In genomic region chr3:52052831-52053306, GRCh38 we compare ENCODE assay signal across 7 cellular contexts. TPM values are rescaled to one million over a fixed set of nuclear protein-coding genes. Genes with fewer than 3 reads are reported as not detected.
DNase-seq lines count a peak whose midpoint lies in the region; ATAC-seq and TF ChIP-seq lines count a peak whose summit lies in the region.

No MANE protein-coding gene starts in this region.

- peak overlapping the region; percentile 83 for H3K4me3 ChIP-seq in SK-N-MC
- H3K4me3 ChIP-seq in body of pancreas, result no peak overlapping the region
- no peak overlapping the region for H3K4me3 ChIP-seq in iPS-20b (ENCODE audit: low read length)
- peak overlapping the region; percentile 21 to 86 (median 61) for H3K4me3 ChIP-seq in gastrocnemius medialis

- H3K36me3 ChIP-seq in SK-N-MC (ENCODE audit: insufficient read depth, low read length), result peaks cover 28% of the 10 kb centered on the region; the same call in 1 of the 2 replicates
- peaks cover 0 to 6% of the 10 kb centered on the region in 2 donors for H3K36me3 ChIP-seq in body of pancreas (replicated peaks in 1 of 2; ENCODE audit: insufficient read depth in 1 of 2, low read depth in 2 of 2)
- H3K36me3 ChIP-seq in iPS-20b (ENCODE audit: insufficient read depth, low read depth, low read length), result peaks cover 48% of the 10 kb centered on the region
- H3K36me3 ChIP-seq in gastrocnemius medialis, result peaks cover 0 to 43% of the 10 kb centered on the region in 2 donors

- TF ChIP-seq CTCF in body of pancreas (IDR thresholded peaks at IDR 0.05), result peak in 3 of 7 experiments; percentile 12 to 26 (median 17)
- TF ChIP-seq CTCF in gastrocnemius medialis (IDR thresholded peaks at IDR 0.05 in 4 of 5, conservative IDR thresholded peaks at IDR 0.05 in 1 of 5), result peak; percentile 40 to 61 (median 61)

- WGBS in body of pancreas, 2 donors, result 55 to 70% methylated on average over 3 to 10 of the region's 10 CpGs

- intact Hi-C loops in body of pancreas (cut with DNase I), result no loop called here
- intact Hi-C loops in gastrocnemius medialis (cut with DNase I; ENCODE audit: low total_unique reads), result loop anchor here (1.0 to 10.0 kb wide), 3 partner anchors 52 to 222 kb away; partner anchors contain the start of gene WDR82

- no peaks in the 10 kb centered on the region for H3K27me3 ChIP-seq in body of pancreas
- H3K27me3 ChIP-seq in iPS-20b (ENCODE audit: insufficient read depth, low read length), result peaks cover 11% of the 10 kb centered on the region; the same call in 1 of the 2 replicates
- H3K27me3 ChIP-seq in gastrocnemius medialis, result no peaks in the 10 kb centered on the region

- in situ Hi-C loops in gastrocnemius medialis (cut with MboI; ENCODE audit: low sequenced_read_pairs in 4 of 4), result loop anchor here in 3 of 4 donors (5.0 to 10.0 kb wide), 3 partner anchors 48 to 92 kb away; no protein-coding TSS in a partner anchor

- H3K9ac ChIP-seq in SK-N-MC (ENCODE audit: insufficient read length) (no peak overlapping the region), iPS-20b (ENCODE audit: low read depth, low read length) (peak overlapping the region; percentile 58; the same call in 1 of the 2 replicates)

- H3K27ac ChIP-seq in SK-N-MC, result no peak overlapping the region; the same call in 1 of the 2 replicates
- peak overlapping the region in 3 of 4 donors; percentile 7 to 56 (median 42) for H3K27ac ChIP-seq in body of pancreas
- no peak overlapping the region for H3K27ac ChIP-seq in iPS-20b (ENCODE audit: low read length)
- H3K27ac ChIP-seq in gastrocnemius medialis, result peak overlapping the region; percentile 84 to 94 (median 92)

- H3K4me1 ChIP-seq in body of pancreas, result peaks cover 54% of the 10 kb centered on the region
- peaks cover 10% of the 10 kb centered on the region for H3K4me1 ChIP-seq in iPS-20b (ENCODE audit: insufficient read depth, low read length)
- H3K4me1 ChIP-seq in gastrocnemius medialis, result peaks cover 48 to 56% of the 10 kb centered on the region in 2 donors

- no peaks in the 10 kb centered on the region for H3K9me3 ChIP-seq in SK-N-MC (ENCODE audit: low read depth, low read length)
- no peaks in the 10 kb centered on the region for H3K9me3 ChIP-seq in body of pancreas
- no peaks in the 10 kb centered on the region for H3K9me3 ChIP-seq in iPS-20b (ENCODE audit: insufficient read depth, low read depth, low read length)
- H3K9me3 ChIP-seq in gastrocnemius medialis, result no peaks in the 10 kb centered on the region

- TF ChIP-seq POLR2A in body of pancreas (IDR thresholded peaks at IDR 0.05) (no peak), gastrocnemius medialis (IDR thresholded peaks at IDR 0.05) (peak in 1 of 2 donors; percentile 4)

- DNase-seq in H4 (ENCODE audit: low spot score), result peak; percentile 76
- DNase-seq in SK-N-MC (ENCODE audit: low read depth, low spot score), result no peak
- peak; percentile 38 to 84 (median 62) for DNase-seq in body of pancreas
- DNase-seq in gastrocnemius medialis, result peak; percentile 79 to 84

- ATAC-seq in body of pancreas, result no peak
- ATAC-seq in gastrocnemius medialis, result peak; percentile 19 to 28
- no peak for ATAC-seq in HG02852 (IDR thresholded peaks at IDR 0.05; ENCODE audit: unreplicated experiment)
- ATAC-seq in HG02763 (IDR thresholded peaks at IDR 0.05; ENCODE audit: unreplicated experiment), result no peak

RNA-seq across cellular contexts. Expression of gene DUSP7, which starts 3.5 kb away (rescaled TPM):
- 4.3 and 6.2 TPM in 2 replicates for total RNA-seq in H4 (2014; rRNA removed; shearing (Covaris generic))
- total RNA-seq in body of pancreas (1 to 10 TPM; 2.6 to 3.3 TPM), gastrocnemius medialis (10 to 100 TPM; 14.0 to 39.7 (median 26.3) TPM)

RNA-seq across cellular contexts. Expression of gene RPL29, which starts 57.2 kb away (rescaled TPM):
- total RNA-seq in H4 (2014; rRNA removed; shearing (Covaris generic)), result 1,303 and 1,313 TPM in 2 replicates
- total RNA-seq in body of pancreas (100 to 1,000 TPM; 370 to 792 TPM), gastrocnemius medialis (1,000 to 10,000 TPM; 1,885 to 2,483 (median 2,154) TPM)

Comparison
In these comparisons a context has a peak if more than half of its experiments do, and no peak if none do; other contexts are left out.
1. H3K27ac ChIP-seq: peak in body of pancreas (3 of 4) and gastrocnemius medialis (4 of 4); none in SK-N-MC (single experiment) and iPS-20b (single experiment).
2. H3K4me3 ChIP-seq: peak in SK-N-MC (single experiment) and gastrocnemius medialis (4 of 4); none in body of pancreas (0 of 2) and iPS-20b (single experiment).
3. ATAC-seq: peak in gastrocnemius medialis (2 of 2); none in body of pancreas (single experiment), HG02852 (single experiment) and HG02763 (single experiment).